In genomic region chr11:66542362-66542761, GRCh38 we compare ENCODE assay signal across 13 cellular contexts. TPM values are rescaled to one million over a fixed set of nuclear protein-coding genes. Genes with fewer than 3 reads are reported as not detected.
DNase-seq lines count a peak whose midpoint lies in the region; ATAC-seq and TF ChIP-seq lines count a peak whose summit lies in the region.
"Had no signal": no experiment of that assay in that cellular context is flagged by ENCODE, and none has a peak within 500 bp of the region (broad histone marks: within the 10 kb centered on the region; RNA-seq: fewer than 3 reads in every experiment).

No MANE protein-coding gene starts in this region.

- H3K4me1 Mint-ChIP-seq in activated T-cell treated with anti-CD3 and anti-CD28 coated beads, Interleukin-2, amount 50 U/mL, for 24 hours (ENCODE audit: low read depth) = peaks cover 30% of the 10 kb centered on the region
- H3K4me1 Mint-ChIP-seq in T-helper 17 cell = peaks cover 35% of the 10 kb centered on the region
- peaks cover 38% of the 10 kb centered on the region for H3K4me1 Mint-ChIP-seq in activated T-cell treated with anti-CD3 and anti-CD28 coated beads, Interleukin-2, amount 50 U/mL, for 4 hours (ENCODE audit: low read depth)

- no peak for TF ChIP-seq CTCF in fibroblast of lung (conservative IDR thresholded peaks at IDR 0.05 in 1 of 2, IDR thresholded peaks at IDR 0.05 in 1 of 2; ENCODE audit: low read depth in 1 of 2, low read length in 2 of 2)

- no peak for ATAC-seq in T-helper 17 cell
- no peak for ATAC-seq in activated T-cell treated with anti-CD3 and anti-CD28 coated beads, Interleukin-2, amount 50 U/mL, for 4 hours

- H2AFZ ChIP-seq in fibroblast of lung (ENCODE audit: low read length) = no peak overlapping the region

- no peaks in the 10 kb centered on the region for H3K9me3 ChIP-seq in T-helper 17 cell (ENCODE audit: control insufficient read depth, low read length, poor library complexity, severe bottlenecking)
- H3K9me3 ChIP-seq in fibroblast of lung (ENCODE audit: control insufficient read depth, insufficient read depth, low read depth, low read length) = no peaks in the 10 kb centered on the region
- H3K9me3 ChIP-seq: testis had no signal

- H3K27ac Mint-ChIP-seq in activated T-cell treated with anti-CD3 and anti-CD28 coated beads, Interleukin-2, amount 50 U/mL, for 24 hours = peak overlapping the region; percentile 56
- peak overlapping the region; percentile 95 for H3K27ac Mint-ChIP-seq in T-helper 17 cell

- peaks cover 4% of the 10 kb centered on the region for H3K36me3 ChIP-seq in fibroblast of lung (ENCODE audit: control insufficient read depth, insufficient read depth, low read length)

- DNase-seq in activated T-cell treated with anti-CD3 and anti-CD28 coated beads, Interleukin-2, amount 50 U/mL, for 24 hours = no peak
- no peak for DNase-seq in activated T-cell treated with anti-CD3 and anti-CD28 coated beads, Interleukin-2, amount 50 U/mL, for 1 hour
- DNase-seq in T-helper 17 cell (no peak), fibroblast of lung (ENCODE audit: low read depth in 2 of 2) (peak; percentile 33 to 54), NCI-H526 (lab: John Stamatoyannopoulos, UW) (no peak), Kasumi-1 (lab: John Stamatoyannopoulos, UW) (no peak)
- DNase-seq in activated T-cell treated with anti-CD3 and anti-CD28 coated beads, Interleukin-2, amount 50 U/mL, for 4 hours = no peak
- DNase-seq: amniotic stem cell, NCI-H526 treated with DMSO at 0.1 percent for 48 hours, retina, testis had no signal

- H3K79me2 ChIP-seq in fibroblast of lung (ENCODE audit: control insufficient read depth, insufficient read depth, low read length) = no peaks in the 10 kb centered on the region

- H3K4me2 ChIP-seq in fibroblast of lung (ENCODE audit: extremely low read depth, insufficient read depth, low read length) = no peak overlapping the region

- no peak overlapping the region for H3K9ac ChIP-seq in fibroblast of lung (ENCODE audit: insufficient read depth, low read length)

- H3K27ac ChIP-seq in fibroblast of lung (ENCODE audit: insufficient read depth, low read length) = no peak overlapping the region
- peak overlapping the region; percentile 45 for H3K27ac ChIP-seq in temporal lobe (ENCODE audit: low read depth, low read length)
- H3K27ac ChIP-seq: SK-N-MC, testis had no signal

- H3K4me3 ChIP-seq in fibroblast of lung (replicated peaks in 1 of 4; ENCODE audit: control extremely low read depth in 1 of 4, insufficient read depth in 1 of 4, low read depth in 3 of 4, low read length in 4 of 4) = no peak overlapping the region
- H3K4me3 ChIP-seq: SK-N-MC, testis had no signal

- peaks cover 8% of the 10 kb centered on the region for H3K4me1 ChIP-seq in fibroblast of lung (ENCODE audit: control insufficient read depth, extremely low read depth, insufficient read depth, low read length)

- H3K9me3 Mint-ChIP-seq in activated T-cell treated with anti-CD3 and anti-CD28 coated beads, Interleukin-2, amount 50 U/mL, for 24 hours = no peaks in the 10 kb centered on the region
- H3K9me3 Mint-ChIP-seq in activated T-cell treated with anti-CD3 and anti-CD28 coated beads, Interleukin-2, amount 50 U/mL, for 4 hours = no peaks in the 10 kb centered on the region

- H3K4me3 Mint-ChIP-seq in activated T-cell treated with anti-CD3 and anti-CD28 coated beads, Interleukin-2, amount 50 U/mL, for 24 hours = no peak overlapping the region
- peak overlapping the region; percentile 56 for H3K4me3 Mint-ChIP-seq in T-helper 17 cell
- no peak overlapping the region for H3K4me3 Mint-ChIP-seq in activated T-cell treated with anti-CD3 and anti-CD28 coated beads, Interleukin-2, amount 50 U/mL, for 4 hours

- H4K20me1 ChIP-seq in fibroblast of lung (ENCODE audit: control insufficient read depth, extremely low read depth, insufficient read depth, low read length) = no peaks in the 10 kb centered on the region

- peaks cover 3% of the 10 kb centered on the region for H3K27me3 ChIP-seq in fibroblast of lung (ENCODE audit: control insufficient read depth, insufficient read depth, low read length)
- H3K27me3 ChIP-seq: testis had no signal

- H3K36me3 Mint-ChIP-seq in activated T-cell treated with anti-CD3 and anti-CD28 coated beads, Interleukin-2, amount 50 U/mL, for 24 hours (ENCODE audit: low read depth) = peaks cover 45% of the 10 kb centered on the region
- H3K36me3 Mint-ChIP-seq in T-helper 17 cell (ENCODE audit: low read depth) = peaks cover 14% of the 10 kb centered on the region
- H3K36me3 Mint-ChIP-seq in activated T-cell treated with anti-CD3 and anti-CD28 coated beads, Interleukin-2, amount 50 U/mL, for 4 hours (ENCODE audit: insufficient read depth) = peaks cover 21% of the 10 kb centered on the region

- no peaks in the 10 kb centered on the region for H3K27me3 Mint-ChIP-seq in activated T-cell treated with anti-CD3 and anti-CD28 coated beads, Interleukin-2, amount 50 U/mL, for 24 hours
- H3K27me3 Mint-ChIP-seq in T-helper 17 cell = no peaks in the 10 kb centered on the region
- no peaks in the 10 kb centered on the region for H3K27me3 Mint-ChIP-seq in activated T-cell treated with anti-CD3 and anti-CD28 coated beads, Interleukin-2, amount 50 U/mL, for 4 hours (ENCODE audit: low read depth)

RNA-seq across cellular contexts. Expression of gene ZDHHC24, which starts 3.5 kb away (rescaled TPM):
- total RNA-seq in T-helper 17 cell (10 to 100 TPM; 15.2 to 18.1 TPM), fibroblast of lung (8.7 and 11.6 TPM in 2 replicates), temporal lobe (4.4 TPM)
- polyA plus RNA-seq in fibroblast of lung = 5.1 and 6.0 TPM in 2 replicates
- polyA plus RNA-seq in fibroblast of lung (2012) = 6.4 and 6.9 TPM in 2 replicates
- 6.2 and 10.4 TPM in 2 replicates for polyA minus RNA-seq in fibroblast of lung (ENCODE audit: low replicate concordance)
- 1 to 10 TPM; 6.3 to 7.3 (median 6.4) TPM for total RNA-seq in activated T-cell treated with anti-CD3 and anti-CD28 coated beads, Interleukin-2, amount 50 U/mL, for 4 hours

RNA-seq across cellular contexts. Expression of gene ACTN3, which starts 4.3 kb away (rescaled TPM):
- total RNA-seq in T-helper 17 cell (under 1 TPM in 1 of 2 donors, not detected in 1; 0.30 TPM), fibroblast of lung (under 0.01 TPM in 1 of 2 replicates, not detected in the other), temporal lobe (not detected)
- 0.02 TPM in 1 of 2 replicates, not detected in the other for polyA plus RNA-seq in fibroblast of lung
- 0.03 TPM in 1 of 2 replicates, not detected in the other for polyA plus RNA-seq in fibroblast of lung (2012)
- 0.22 TPM in 1 of 2 replicates, not detected in the other for polyA minus RNA-seq in fibroblast of lung (ENCODE audit: low replicate concordance)
- total RNA-seq in activated T-cell treated with anti-CD3 and anti-CD28 coated beads, Interleukin-2, amount 50 U/mL, for 4 hours = under 1 TPM in 2 of 3 donors, not detected in 1; 0.08 to 0.18 TPM

RNA-seq across cellular contexts. Expression of gene CTSF, which starts 26.0 kb away (rescaled TPM):
- total RNA-seq in T-helper 17 cell (10 to 100 TPM; 10.5 to 13.4 TPM), fibroblast of lung (26.6 and 55.0 TPM in 2 replicates), temporal lobe (46.2 TPM)
- polyA plus RNA-seq in fibroblast of lung = 8.6 and 17.1 TPM in 2 replicates
- polyA plus RNA-seq in fibroblast of lung (2012) = 9.1 and 19.1 TPM in 2 replicates
- 1.3 and 18.1 TPM in 2 replicates for polyA minus RNA-seq in fibroblast of lung (ENCODE audit: low replicate concordance)
- under 1 TPM; 0.33 to 0.89 (median 0.63) TPM for total RNA-seq in activated T-cell treated with anti-CD3 and anti-CD28 coated beads, Interleukin-2, amount 50 U/mL, for 4 hours

RNA-seq across cellular contexts. Expression of gene BBS1, which starts 31.9 kb away (rescaled TPM):
- total RNA-seq in T-helper 17 cell (10 to 100 TPM; 15.2 to 16.4 TPM), fibroblast of lung (20.3 and 20.5 TPM in 2 replicates), temporal lobe (31.0 TPM)
- polyA plus RNA-seq in fibroblast of lung = 11.6 and 16.5 TPM in 2 replicates
- polyA plus RNA-seq in fibroblast of lung (2012) = 9.9 and 11.7 TPM in 2 replicates
- 45.3 and 60.9 TPM in 2 replicates for polyA minus RNA-seq in fibroblast of lung (ENCODE audit: low replicate concordance)
- 10 to 100 TPM; 13.1 to 13.8 (median 13.6) TPM for total RNA-seq in activated T-cell treated with anti-CD3 and anti-CD28 coated beads, Interleukin-2, amount 50 U/mL, for 4 hours

RNA-seq across cellular contexts. Expression of gene CCDC87, which starts 50.5 kb away (rescaled TPM):
- total RNA-seq in T-helper 17 cell = 1 to 10 TPM in 1 of 2 donors, under 1 TPM in 1; 0.63 to 2.3 TPM
- 0.26 and 0.33 TPM in 2 replicates for total RNA-seq in fibroblast of lung
- 0.11 and 0.15 TPM in 2 replicates for polyA plus RNA-seq in fibroblast of lung
- polyA plus RNA-seq in fibroblast of lung (2012) = 0.21 and 0.24 TPM in 2 replicates
- polyA minus RNA-seq in fibroblast of lung (ENCODE audit: low replicate concordance) = 0.43 TPM in 1 of 2 replicates, not detected in the other
- total RNA-seq in temporal lobe = 0.25 TPM
- under 1 TPM; 0.08 to 0.16 (median 0.13) TPM for total RNA-seq in activated T-cell treated with anti-CD3 and anti-CD28 coated beads, Interleukin-2, amount 50 U/mL, for 4 hours

Comparison
In these comparisons a context has a peak if more than half of its experiments do, and no peak if none do; other contexts are left out.
1. DNase-seq: peak in fibroblast of lung (2 of 2); none in activated T-cell treated with anti-CD3 and anti-CD28 coated beads, Interleukin-2, amount 50 U/mL, for 24 hours (single experiment), activated T-cell treated with anti-CD3 and anti-CD28 coated beads, Interleukin-2, amount 50 U/mL, for 1 hour (single experiment), T-helper 17 cell (0 of 3), NCI-H526 (0 of 2), activated T-cell treated with anti-CD3 and anti-CD28 coated beads, Interleukin-2, amount 50 U/mL, for 4 hours (single experiment) and Kasumi-1 (0 of 2).
2. RNA of gene CTSF, which starts 26.0 kb away (total RNA-seq): 46.2 TPM in temporal lobe (single experiment), 26.6 to 55.0 TPM in fibroblast of lung and 10.5 to 13.4 TPM in T-helper 17 cell; 0.33 to 0.89 TPM in activated T-cell treated with anti-CD3 and anti-CD28 coated beads, Interleukin-2, amount 50 U/mL, for 4 hours; every median in the first group is over 4 times any median in the second.